15 cellular contexts compared by ENCODE assay signal in genomic region chr16:80947239-80947638, GRCh38. TPM values are rescaled to one million over a fixed set of nuclear protein-coding genes. Genes with fewer than 3 reads are reported as not detected.
DNase-seq lines count a peak whose midpoint lies in the region; ATAC-seq and TF ChIP-seq lines count a peak whose summit lies in the region.
"Had no signal": no experiment of that assay in that cellular context is flagged by ENCODE, and none has a peak within 500 bp of the region (broad histone marks: within the 10 kb centered on the region; RNA-seq: fewer than 3 reads in every experiment).

No MANE protein-coding gene starts in this region.

- no peak overlapping the region for H3K4me3 Mint-ChIP-seq in activated CD4-positive, alpha-beta T cell treated with anti-CD3 and anti-CD28 coated beads for 36 hours
- H3K4me3 Mint-ChIP-seq in activated T-helper 1 cell treated with anti-CD3 and anti-CD28 coated beads, Interleukin-12 subunit alpha, Interleukin-12 subunit beta, Interleukin-2, Interleukin-4 antibody, amounts not matched to agents 30 ng/mL and 10 ng/mL and 1 ng/mL, durations not matched to agents 14 hours and 24 hours and 36 hours: no peak overlapping the region
- peak overlapping the region; percentile 12 for H3K4me3 Mint-ChIP-seq in stimulated activated effector memory CD8-positive, alpha-beta T cell treated with anti-CD3 and anti-CD28 coated beads, Interleukin-12 subunit alpha, Interleukin-12 subunit beta, amount 100 ng/mL, for 72 hours
- H3K4me3 Mint-ChIP-seq: CD8-positive, alpha-beta T cell; H9 had no signal

- no peak overlapping the region for H3K4me3 ChIP-seq in coronary artery
- H3K4me3 ChIP-seq: BLaER1 had no signal

- peaks cover 4% of the 10 kb centered on the region for H3K9me3 Mint-ChIP-seq in activated CD4-positive, alpha-beta T cell treated with anti-CD3 and anti-CD28 coated beads for 36 hours (ENCODE audit: low read depth)
- peaks cover 7 to 14% of the 10 kb centered on the region in 2 donors for H3K9me3 Mint-ChIP-seq in activated naive CD4-positive, alpha-beta T cell treated with anti-CD3 and anti-CD28 coated beads, Interleukin-2, amount 50 U/mL, for 72 hours
- H3K9me3 Mint-ChIP-seq in activated T-helper 1 cell treated with anti-CD3 and anti-CD28 coated beads, Interleukin-12 subunit alpha, Interleukin-12 subunit beta, Interleukin-2, Interleukin-4 antibody, amounts not matched to agents 30 ng/mL and 10 ng/mL and 1 ng/mL, durations not matched to agents 14 hours and 24 hours and 36 hours: no peaks in the 10 kb centered on the region
- H3K9me3 Mint-ChIP-seq in stimulated activated effector memory CD8-positive, alpha-beta T cell treated with anti-CD3 and anti-CD28 coated beads, Interleukin-12 subunit alpha, Interleukin-12 subunit beta, amount 100 ng/mL, for 72 hours: no peaks in the 10 kb centered on the region

- CTCF ChIA-PET in activated CD4-positive, alpha-beta T cell treated with anti-CD3 and anti-CD28 coated beads for 36 hours (lab: Charles Lee): interaction anchor here (1.1 kb wide), 1 partner anchor 427 kb away, joined by 3 read pairs; no protein-coding TSS in a partner anchor

- H3K27me3 Mint-ChIP-seq in activated CD4-positive, alpha-beta T cell treated with anti-CD3 and anti-CD28 coated beads for 36 hours: peaks cover 10% of the 10 kb centered on the region
- H3K27me3 Mint-ChIP-seq in activated T-helper 1 cell treated with anti-CD3 and anti-CD28 coated beads, Interleukin-12 subunit alpha, Interleukin-12 subunit beta, Interleukin-2, Interleukin-4 antibody, amounts not matched to agents 30 ng/mL and 10 ng/mL and 1 ng/mL, durations not matched to agents 14 hours and 24 hours and 36 hours (ENCODE audit: insufficient read depth): peaks cover 9% of the 10 kb centered on the region

- no peak overlapping the region for H3K27ac ChIP-seq in coronary artery
- H3K27ac ChIP-seq: BLaER1 had no signal

- POLR2A ChIA-PET in activated CD4-positive, alpha-beta T cell treated with anti-CD3 and anti-CD28 coated beads for 36 hours (lab: Charles Lee): no interaction called here

- H3K27ac Mint-ChIP-seq in activated CD4-positive, alpha-beta T cell treated with anti-CD3 and anti-CD28 coated beads for 36 hours: no peak overlapping the region
- H3K27ac Mint-ChIP-seq in activated naive CD4-positive, alpha-beta T cell treated with anti-CD3 and anti-CD28 coated beads, Interleukin-2, amount 50 U/mL, for 72 hours: no peak overlapping the region
- H3K27ac Mint-ChIP-seq in activated T-helper 1 cell treated with anti-CD3 and anti-CD28 coated beads, Interleukin-12 subunit alpha, Interleukin-12 subunit beta, Interleukin-2, Interleukin-4 antibody, amounts not matched to agents 30 ng/mL and 10 ng/mL and 1 ng/mL, durations not matched to agents 14 hours and 24 hours and 36 hours: peak overlapping the region; percentile 75
- peak overlapping the region; percentile 78 for H3K27ac Mint-ChIP-seq in stimulated activated effector memory CD8-positive, alpha-beta T cell treated with anti-CD3 and anti-CD28 coated beads, Interleukin-12 subunit alpha, Interleukin-12 subunit beta, amount 100 ng/mL, for 72 hours
- H3K27ac Mint-ChIP-seq: CD8-positive, alpha-beta T cell; H9 had no signal

- no peak for TF ChIP-seq CTCF in coronary artery (IDR thresholded peaks at IDR 0.05)

- no peaks in the 10 kb centered on the region for H3K36me3 Mint-ChIP-seq in activated CD4-positive, alpha-beta T cell treated with anti-CD3 and anti-CD28 coated beads for 36 hours (ENCODE audit: low read depth)
- H3K36me3 Mint-ChIP-seq in activated naive CD4-positive, alpha-beta T cell treated with anti-CD3 and anti-CD28 coated beads, Interleukin-2, amount 50 U/mL, for 72 hours: peaks cover 0 to 5% of the 10 kb centered on the region in 2 donors
- H3K36me3 Mint-ChIP-seq in activated T-helper 1 cell treated with anti-CD3 and anti-CD28 coated beads, Interleukin-12 subunit alpha, Interleukin-12 subunit beta, Interleukin-2, Interleukin-4 antibody, amounts not matched to agents 30 ng/mL and 10 ng/mL and 1 ng/mL, durations not matched to agents 14 hours and 24 hours and 36 hours (ENCODE audit: low read depth): no peaks in the 10 kb centered on the region
- H3K36me3 Mint-ChIP-seq in stimulated activated effector memory CD8-positive, alpha-beta T cell treated with anti-CD3 and anti-CD28 coated beads, Interleukin-12 subunit alpha, Interleukin-12 subunit beta, amount 100 ng/mL, for 72 hours: no peaks in the 10 kb centered on the region
- H3K36me3 Mint-ChIP-seq: CD8-positive, alpha-beta T cell had no signal

- peaks cover 22% of the 10 kb centered on the region for H3K4me1 Mint-ChIP-seq in activated CD4-positive, alpha-beta T cell treated with anti-CD3 and anti-CD28 coated beads for 36 hours
- peaks cover 18% of the 10 kb centered on the region for H3K4me1 Mint-ChIP-seq in activated T-helper 1 cell treated with anti-CD3 and anti-CD28 coated beads, Interleukin-12 subunit alpha, Interleukin-12 subunit beta, Interleukin-2, Interleukin-4 antibody, amounts not matched to agents 30 ng/mL and 10 ng/mL and 1 ng/mL, durations not matched to agents 14 hours and 24 hours and 36 hours (ENCODE audit: low read depth)
- peaks cover 17% of the 10 kb centered on the region for H3K4me1 Mint-ChIP-seq in stimulated activated effector memory CD8-positive, alpha-beta T cell treated with anti-CD3 and anti-CD28 coated beads, Interleukin-12 subunit alpha, Interleukin-12 subunit beta, amount 100 ng/mL, for 72 hours

- intact Hi-C loops in activated CD4-positive, alpha-beta T cell treated with anti-CD3 and anti-CD28 coated beads for 36 hours (cut with DNase I, micrococcal nuclease): loop anchor here in 1 of 2 experiments (1.0 to 5.0 kb wide), 2 partner anchors 364 to 420 kb away; no protein-coding TSS in a partner anchor
- intact Hi-C loops in activated T-helper 1 cell treated with anti-CD3 and anti-CD28 coated beads, Interleukin-12 subunit alpha, Interleukin-12 subunit beta, Interleukin-2, Interleukin-4 antibody, amounts not matched to agents 30 ng/mL and 10 ng/mL and 1 ng/mL, durations not matched to agents 14 hours and 24 hours and 36 hours (cut with micrococcal nuclease): loop anchor here (5.0 kb wide), 3 partner anchors 145 to 420 kb away; partner anchors contain the start of gene CDYL2

- ATAC-seq in activated CD4-positive, alpha-beta T cell treated with anti-CD3 and anti-CD28 coated beads for 36 hours: peak; percentile 45
- peak; percentile 29 to 32 for ATAC-seq in activated naive CD4-positive, alpha-beta T cell treated with anti-CD3 and anti-CD28 coated beads, Interleukin-2, amount 50 U/mL, for 72 hours
- no peak for ATAC-seq in stimulated activated effector memory CD8-positive, alpha-beta T cell treated with anti-CD3 and anti-CD28 coated beads, Interleukin-12 subunit alpha, Interleukin-12 subunit beta, amount 100 ng/mL, for 72 hours
- ATAC-seq: CD8-positive, alpha-beta T cell had no signal

- DNase-seq in activated CD4-positive, alpha-beta T cell treated with anti-CD3 and anti-CD28 coated beads for 36 hours: no peak
- DNase-seq in activated CD4-positive, alpha-beta T cell treated with anti-CD3 and anti-CD28 coated beads, Interleukin-2, amount 50 U/mL, for 48 hours: no peak
- no peak for DNase-seq in activated naive CD4-positive, alpha-beta T cell treated with anti-CD3 and anti-CD28 coated beads, Interleukin-2, amount 50 U/mL, for 72 hours (ENCODE audit: low spot score in 2 of 2)
- no peak for DNase-seq in activated naive CD4-positive, alpha-beta T cell treated with anti-CD3 and anti-CD28 coated beads, Interleukin-2, amount 50 U/mL, for 16 hours
- no peak for DNase-seq in activated T-helper 1 cell treated with anti-CD3 and anti-CD28 coated beads, Interleukin-12 subunit alpha, Interleukin-12 subunit beta, Interleukin-2, Interleukin-4 antibody, amounts not matched to agents 30 ng/mL and 10 ng/mL and 1 ng/mL, durations not matched to agents 14 hours and 24 hours and 36 hours (ENCODE audit: low spot score)
- no peak for DNase-seq in stimulated activated effector memory CD8-positive, alpha-beta T cell treated with anti-CD3 and anti-CD28 coated beads, Interleukin-12 subunit alpha, Interleukin-12 subunit beta, amount 100 ng/mL, for 72 hours (ENCODE audit: low spot score in 2 of 2)
- DNase-seq in T1000 (lab: John Stamatoyannopoulos, UW) (no peak), coronary artery (ENCODE audit: low spot score) (no peak)
- DNase-seq: 8988T; Calu3; CD8-positive, alpha-beta T cell; DMS79 treated with DMSO at 0.1 percent for 48 hours; GF-D8; H9 had no signal

RNA-seq across cellular contexts. Expression of gene CMC2, which starts 59.4 kb away (rescaled TPM):
- 100 to 1,000 TPM in 1 of 2 experiments, 10 to 100 TPM in 1; 100.0 to 114 TPM for total RNA-seq in activated CD4-positive, alpha-beta T cell treated with anti-CD3 and anti-CD28 coated beads for 36 hours
- total RNA-seq in activated naive CD4-positive, alpha-beta T cell treated with anti-CD3 and anti-CD28 coated beads, Interleukin-2, amount 50 U/mL, for 72 hours: 100 to 1,000 TPM; 107 to 144 TPM
- 141 and 156 TPM in 2 replicates for total RNA-seq in activated T-helper 1 cell treated with anti-CD3 and anti-CD28 coated beads, Interleukin-12 subunit alpha, Interleukin-12 subunit beta, Interleukin-2, Interleukin-4 antibody, amounts not matched to agents 30 ng/mL and 10 ng/mL and 1 ng/mL, durations not matched to agents 14 hours and 24 hours and 36 hours

RNA-seq across cellular contexts. Expression of gene CENPN, which starts 59.8 kb away (rescaled TPM):
- total RNA-seq in activated CD4-positive, alpha-beta T cell treated with anti-CD3 and anti-CD28 coated beads for 36 hours: 10 to 100 TPM; 45.7 to 56.3 TPM
- 10 to 100 TPM; 41.7 to 57.9 TPM for total RNA-seq in activated naive CD4-positive, alpha-beta T cell treated with anti-CD3 and anti-CD28 coated beads, Interleukin-2, amount 50 U/mL, for 72 hours
- total RNA-seq in activated T-helper 1 cell treated with anti-CD3 and anti-CD28 coated beads, Interleukin-12 subunit alpha, Interleukin-12 subunit beta, Interleukin-2, Interleukin-4 antibody, amounts not matched to agents 30 ng/mL and 10 ng/mL and 1 ng/mL, durations not matched to agents 14 hours and 24 hours and 36 hours: 65.6 and 67.8 TPM in 2 replicates

Comparison
In these comparisons a context has a peak if more than half of its experiments do, and no peak if none do; other contexts are left out.
1. H3K27ac Mint-ChIP-seq: peak in activated T-helper 1 cell treated with anti-CD3 and anti-CD28 coated beads, Interleukin-12 subunit alpha, Interleukin-12 subunit beta, Interleukin-2, Interleukin-4 antibody, amounts not matched to agents 30 ng/mL and 10 ng/mL and 1 ng/mL, durations not matched to agents 14 hours and 24 hours and 36 hours (single experiment) and stimulated activated effector memory CD8-positive, alpha-beta T cell treated with anti-CD3 and anti-CD28 coated beads, Interleukin-12 subunit alpha, Interleukin-12 subunit beta, amount 100 ng/mL, for 72 hours (single experiment); none in activated CD4-positive, alpha-beta T cell treated with anti-CD3 and anti-CD28 coated beads for 36 hours (single experiment) and activated naive CD4-positive, alpha-beta T cell treated with anti-CD3 and anti-CD28 coated beads, Interleukin-2, amount 50 U/mL, for 72 hours (0 of 2).